Comparison of ENCODE assay signal across 31 cellular contexts in the genomic region with DNA sequence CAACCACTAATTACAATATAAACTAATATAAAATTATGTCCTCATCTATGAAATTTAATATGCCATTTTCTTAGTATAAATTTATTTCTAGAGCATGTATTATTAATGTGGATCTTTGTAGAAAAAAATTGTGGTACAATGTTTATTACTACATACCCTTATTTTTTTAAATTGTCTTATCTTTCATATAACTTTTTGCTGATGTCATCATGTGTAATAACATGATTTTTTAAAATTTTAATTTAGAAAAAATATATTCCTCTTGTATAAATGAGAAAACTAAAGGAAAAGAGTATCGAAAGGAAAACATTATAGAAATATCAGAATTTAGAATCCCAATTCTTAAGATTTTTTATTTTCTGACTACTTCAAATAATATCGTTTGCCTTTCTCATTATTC. TPM values are rescaled to one million over a fixed set of nuclear protein-coding genes. Genes with fewer than 3 reads are reported as not detected.
"Had no signal": no experiment of that assay in that cellular context is flagged by ENCODE, and none has a peak within 500 bp of the region (broad histone marks: within the 10 kb centered on the region; RNA-seq: fewer than 3 reads in every experiment).

No MANE protein-coding gene starts in this region.

- H3K4me1 ChIP-seq: left lung, neural progenitor cell, right atrium auricular region, testis, upper lobe of left lung, vagina had no signal

- H3K4me2 ChIP-seq: hepatocyte, neural progenitor cell, smooth muscle cell had no signal

- H3K4me3 ChIP-seq: hepatocyte, left lung, lung, neural progenitor cell, right atrium auricular region, smooth muscle cell, testis, thyroid gland, transverse colon, upper lobe of left lung, vagina had no signal

- H3K4me3 Mint-ChIP-seq: mesothelial cell of epicardium; naive B cell; natural killer cell; nephron progenitor cell; neural progenitor cell; stimulated activated memory B cell treated with anti-CD40 and anti-IgM and Interleukin-4, amounts not matched to agents 10 μg/mL and 1 μg/mL and 100 μg/mL, for 72 hours; stimulated activated naive CD8-positive, alpha-beta T cell treated with anti-CD3 and anti-CD28 coated beads, Interleukin-15, amount 100 ng/mL, for 72 hours had no signal

- H3K4me1 Mint-ChIP-seq: natural killer cell; nephron progenitor cell; stimulated activated naive CD8-positive, alpha-beta T cell treated with anti-CD3 and anti-CD28 coated beads, Interleukin-15, amount 100 ng/mL, for 72 hours had no signal

- H3K9me3 Mint-ChIP-seq: natural killer cell; neural progenitor cell; stimulated activated memory B cell treated with anti-CD40 and anti-IgM and Interleukin-4, amounts not matched to agents 10 μg/mL and 1 μg/mL and 100 μg/mL, for 72 hours; stimulated activated naive CD8-positive, alpha-beta T cell treated with anti-CD3 and anti-CD28 coated beads, Interleukin-15, amount 100 ng/mL, for 72 hours had no signal

- H3K27me3 ChIP-seq: hepatocyte, left lung, neural progenitor cell, neutrophil, right atrium auricular region, testis, thyroid gland, transverse colon, upper lobe of left lung, vagina had no signal

- DNase-seq: left colon; left lung; mesendoderm; naive B cell; natural killer cell; nephron progenitor cell; occipital lobe; stimulated activated CD4-positive, alpha-beta T cell treated with anti-CD3 and anti-CD28 coated beads, Interleukin-1b, Interleukin-23, amount 100 ng/mL, for 48 hours; stimulated activated CD4-positive, alpha-beta T cell treated with anti-CD3 and anti-CD28 coated beads, Interleukin-2, amount 100 ng/mL, for 48 hours; stimulated activated CD4-positive, alpha-beta T cell treated with anti-CD3 and anti-CD28 coated beads, Interleukin-4, amount 100 ng/mL, for 4 hours; stimulated activated CD8-positive, alpha-beta memory T cell treated with anti-CD3 and anti-CD28 coated beads, Interleukin-4, amount 100 ng/mL, for 48 hours; stimulated activated naive CD4-positive, alpha-beta T cell treated with Interleukin-2 at 50 U/mL for 16 hours; stimulated activated naive CD8-positive, alpha-beta T cell treated with anti-CD3 and anti-CD28 coated beads, Interleukin-15, amount 100 ng/mL, for 72 hours; substantia nigra; testis; thyroid gland; transverse colon; upper lobe of left lung had no signal

- H3K36me3 ChIP-seq: left lung, neural progenitor cell, neutrophil, right atrium auricular region, thyroid gland, transverse colon, upper lobe of left lung, vagina had no signal

- H3K27ac Mint-ChIP-seq: mesothelial cell of epicardium; naive B cell; natural killer cell; nephron progenitor cell; neural progenitor cell; progenitor cell of endocrine pancreas; stimulated activated memory B cell treated with anti-CD40 and anti-IgM and Interleukin-4, amounts not matched to agents 10 μg/mL and 1 μg/mL and 100 μg/mL, for 72 hours; stimulated activated naive CD8-positive, alpha-beta T cell treated with anti-CD3 and anti-CD28 coated beads, Interleukin-15, amount 100 ng/mL, for 72 hours had no signal

- FAIRE-seq: keratinocyte had no signal

- H3K27me3 Mint-ChIP-seq: progenitor cell of endocrine pancreas had no signal

- ATAC-seq: left colon; left lung; natural killer cell; sciatic nerve; stimulated activated memory B cell treated with anti-CD40 and anti-IgM and Interleukin-4, amounts not matched to agents 10 μg/mL and 1 μg/mL and 100 μg/mL, for 72 hours; stimulated activated naive CD8-positive, alpha-beta T cell treated with anti-CD3 and anti-CD28 coated beads, Interleukin-15, amount 100 ng/mL, for 72 hours had no signal

- H3K9me3 ChIP-seq: left lung, neutrophil, right atrium auricular region, testis, thyroid gland, transverse colon, upper lobe of left lung, vagina had no signal

- H3K36me3 Mint-ChIP-seq: mesothelial cell of epicardium; naive B cell; natural killer cell; neural progenitor cell; stimulated activated memory B cell treated with anti-CD40 and anti-IgM and Interleukin-4, amounts not matched to agents 10 μg/mL and 1 μg/mL and 100 μg/mL, for 72 hours had no signal

- H3K9ac ChIP-seq: neural progenitor cell had no signal

- H3K27ac ChIP-seq: hepatocyte, left lung, neural progenitor cell, neutrophil, right atrium auricular region, testis, thyroid gland, transverse colon, upper lobe of left lung, vagina had no signal

- H2AFZ ChIP-seq: hepatocyte, neural progenitor cell had no signal

RNA-seq across cellular contexts. Expression of gene SCN2A, which starts 49.9 kb away (rescaled TPM):
- total RNA-seq: pulmonary artery endothelial cell had no signal
